In genomic region chr7:23346316-23346715, GRCh38 we compare ENCODE assay signal across 14 cellular contexts. TPM values are rescaled to one million over a fixed set of nuclear protein-coding genes. Genes with fewer than 3 reads are reported as not detected.
A peak's percentile ranks its signal among the peaks of the same experiment; 100 is the strongest.
DNase-seq lines count a peak whose midpoint lies in the region; ATAC-seq, FAIRE-seq and TF ChIP-seq lines count a peak whose summit lies in the region.
"Had no signal": no experiment of that assay in that cellular context is flagged by ENCODE, and none has a peak within 500 bp of the region (broad histone marks: within the 10 kb centered on the region; RNA-seq: fewer than 3 reads in every experiment).

No MANE protein-coding gene starts in this region.

- H3K36me3 Mint-ChIP-seq in T-helper 17 cell (ENCODE audit: low read depth) = peaks cover 3% of the 10 kb centered on the region

- DNase-seq in T-helper 17 cell (no peak), smooth muscle cell (lab: John Stamatoyannopoulos, UW; ENCODE audit: unreplicated experiment) (no peak), H54 (ENCODE audit: insufficient read length, low spot score) (no peak), NCI-H345 (lab: John Stamatoyannopoulos, UW) (no peak), urothelium cell line (ENCODE audit: low spot score) (no peak)
- DNase-seq: DMS79; foreskin keratinocyte; NCI-H446 treated with DMSO at 0.1 percent for 48 hours; stimulated activated CD4-positive, alpha-beta T cell treated with anti-CD3 and anti-CD28 coated beads, Interleukin-2, amount 100 ng/mL, for 48 hours had no signal

- H3K27me3 Mint-ChIP-seq in T-helper 17 cell = peaks cover 12% of the 10 kb centered on the region

- H4K20me1 ChIP-seq in smooth muscle cell (ENCODE audit: low read depth) = no peaks in the 10 kb centered on the region

- H3K27ac Mint-ChIP-seq in T-helper 17 cell = peak overlapping the region; percentile 71

- no peaks in the 10 kb centered on the region for H3K27me3 ChIP-seq in mononuclear cell (ENCODE audit: insufficient read depth, low read length)
- H3K27me3 ChIP-seq in smooth muscle cell (ENCODE audit: low read depth) = no peaks in the 10 kb centered on the region
- H3K27me3 ChIP-seq: foreskin keratinocyte, vagina had no signal

- H3K9me3 ChIP-seq in T-helper 17 cell (ENCODE audit: control insufficient read depth, low read length, poor library complexity, severe bottlenecking) (no peaks in the 10 kb centered on the region), mononuclear cell (ENCODE audit: low read depth, low read length) (no peaks in the 10 kb centered on the region), smooth muscle cell (replicated peaks; ENCODE audit: low read depth) (no peaks in the 10 kb centered on the region)
- H3K9me3 ChIP-seq: breast epithelium, vagina had no signal

- no peak overlapping the region for H2AFZ ChIP-seq in smooth muscle cell (ENCODE audit: low read depth)

- peak overlapping the region; percentile 67; the same call in 1 of the 2 replicates for H3K4me3 ChIP-seq in GM08714 (ENCODE audit: low read length)
- peak overlapping the region; percentile 47 for H3K4me3 ChIP-seq in mononuclear cell (ENCODE audit: low read length)
- no peak overlapping the region for H3K4me3 ChIP-seq in smooth muscle cell
- H3K4me3 ChIP-seq: breast epithelium, vagina had no signal

- H3K4me3 Mint-ChIP-seq in T-helper 17 cell = peak overlapping the region; percentile 78

- no peak overlapping the region for H3K9ac ChIP-seq in smooth muscle cell (ENCODE audit: low read depth)

- no peak overlapping the region for H3K4me2 ChIP-seq in smooth muscle cell

- no peak for TF ChIP-seq POLR2A in H54 (IDR thresholded peaks at IDR 0.05; ENCODE audit: low read depth, low read length)

- H3K79me2 ChIP-seq in smooth muscle cell (ENCODE audit: low read depth) = no peaks in the 10 kb centered on the region

- no peak for FAIRE-seq in H54 (lab: Jason Lieb, UNC)
- FAIRE-seq in urothelium cell line (lab: Jason Lieb, UNC) = no peak

- H3K4me1 Mint-ChIP-seq in T-helper 17 cell = peaks cover 22% of the 10 kb centered on the region

- no peak overlapping the region for H3K27ac ChIP-seq in smooth muscle cell (ENCODE audit: low read depth)
- H3K27ac ChIP-seq: breast epithelium, foreskin keratinocyte, vagina had no signal

- H3K4me1 ChIP-seq in mononuclear cell (ENCODE audit: insufficient read depth, low read length) (peaks cover 24% of the 10 kb centered on the region), smooth muscle cell (ENCODE audit: low read depth) (peaks cover 64% of the 10 kb centered on the region)
- H3K4me1 ChIP-seq: breast epithelium, vagina had no signal

- TF ChIP-seq CTCF in smooth muscle cell (IDR thresholded peaks at IDR 0.05; ENCODE audit: borderline replicate concordance, insufficient read depth, poor library complexity, severe bottlenecking) = no peak

- H3K36me3 ChIP-seq in smooth muscle cell (ENCODE audit: low read depth) = no peaks in the 10 kb centered on the region
- H3K36me3 ChIP-seq: breast epithelium, vagina had no signal

- WGBS in smooth muscle cell (ENCODE audit: low lambda C conversion rate) = 99% methylated on average over 8 of the region's 8 CpGs

- H3F3A ChIP-seq in smooth muscle cell (ENCODE audit: low read depth) = peaks cover 24% of the 10 kb centered on the region

- ATAC-seq in GM21619 (IDR thresholded peaks at IDR 0.05; ENCODE audit: unreplicated experiment) = peak; percentile 57
- ATAC-seq in T-helper 17 cell = peak; percentile 57

RNA-seq across cellular contexts. Expression of gene MALSU1, which starts 47.2 kb away (rescaled TPM):
- total RNA-seq in T-helper 17 cell (10 to 100 TPM; 26.2 to 30.5 TPM), mononuclear cell (25.7 TPM), smooth muscle cell (77.7 and 89.8 TPM in 2 replicates)
- 107 and 110 TPM in 2 replicates for polyA plus RNA-seq in smooth muscle cell
